ENCODE assay signal across 14 cellular contexts in the genomic region with DNA sequence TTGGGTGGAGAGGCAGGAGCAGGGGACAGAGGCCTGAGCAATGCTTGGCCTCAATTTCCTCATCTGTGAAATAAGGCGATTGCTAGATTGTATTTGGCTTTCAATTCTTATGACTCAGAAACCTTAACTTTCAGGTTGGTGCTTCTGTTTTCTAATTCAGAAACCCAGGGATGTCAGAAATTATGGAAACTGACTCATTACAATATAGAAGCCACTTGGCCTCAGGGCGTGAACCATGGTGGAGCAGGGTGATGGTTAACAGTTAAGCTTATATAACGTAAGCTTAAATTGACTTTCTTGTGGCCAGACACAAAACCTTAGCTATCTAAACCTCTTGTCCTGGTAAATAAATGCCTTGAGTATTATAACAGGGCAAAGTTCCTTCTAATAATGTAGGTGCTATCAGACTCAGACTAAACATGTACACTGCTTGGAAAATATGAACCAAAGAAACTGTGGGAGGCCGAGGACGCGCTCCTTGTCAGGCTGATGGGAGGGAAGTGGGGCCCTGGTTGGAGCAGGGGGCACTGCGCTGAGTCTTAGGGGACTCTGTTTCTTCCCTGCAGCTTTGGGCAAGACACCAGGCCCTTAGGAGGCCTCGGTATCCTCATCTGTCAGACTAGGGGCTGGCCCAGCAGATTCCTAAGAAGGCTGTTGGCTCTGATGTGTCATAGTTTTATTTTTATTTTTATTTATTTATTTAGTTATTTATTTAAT. TPM values are rescaled to one million over a fixed set of nuclear protein-coding genes. Genes with fewer than 3 reads are reported as not detected.
A peak's percentile ranks its signal among the peaks of the same experiment; 100 is the strongest.
DNase-seq lines count a peak whose midpoint lies in the region; ATAC-seq and TF ChIP-seq lines count a peak whose summit lies in the region.
"Had no signal": no experiment of that assay in that cellular context is flagged by ENCODE, and none has a peak within 500 bp of the region (broad histone marks: within the 10 kb centered on the region; RNA-seq: fewer than 3 reads in every experiment).

No MANE protein-coding gene starts in this region.

- peak overlapping the region; percentile 97 for H3K27ac Mint-ChIP-seq in activated naive CD8-positive, alpha-beta T cell treated with anti-CD3 and anti-CD28 coated beads, Interleukin-2, amount 50 U/mL, for 24 hours
- H3K27ac Mint-ChIP-seq in stimulated activated naive B cell treated with anti-CD40 and anti-IgM and Interleukin-4, amounts not matched to agents 10 μg/mL and 1 μg/mL and 100 μg/mL, for 72 hours, result peak overlapping the region; percentile 25

- peaks cover 0 to 8% (median 0%) of the 10 kb centered on the region in 6 donors for H3K36me3 ChIP-seq in spleen
- H3K36me3 ChIP-seq: HAP-1 had no signal

- peak; percentile 57 for ATAC-seq in activated naive CD8-positive, alpha-beta T cell treated with anti-CD3 and anti-CD28 coated beads, Interleukin-2, amount 50 U/mL, for 24 hours
- ATAC-seq in stimulated activated naive B cell treated with anti-CD40 and anti-IgM and Interleukin-4, amounts not matched to agents 10 μg/mL and 1 μg/mL and 100 μg/mL, for 72 hours (replicated peaks), result peak in 1 of 2 donors; percentile 44
- no peak for ATAC-seq in HG02840 (IDR thresholded peaks at IDR 0.05; ENCODE audit: low FRiP score, unreplicated experiment)
- ATAC-seq: Right ventricle myocardium inferior had no signal

- no peaks in the 10 kb centered on the region for H3K27me3 Mint-ChIP-seq in activated naive CD8-positive, alpha-beta T cell treated with anti-CD3 and anti-CD28 coated beads, Interleukin-2, amount 50 U/mL, for 24 hours
- no peaks in the 10 kb centered on the region for H3K27me3 Mint-ChIP-seq in stimulated activated naive B cell treated with anti-CD40 and anti-IgM and Interleukin-4, amounts not matched to agents 10 μg/mL and 1 μg/mL and 100 μg/mL, for 72 hours

- H3K36me3 Mint-ChIP-seq in activated naive CD8-positive, alpha-beta T cell treated with anti-CD3 and anti-CD28 coated beads, Interleukin-2, amount 50 U/mL, for 24 hours (ENCODE audit: low read depth), result no peaks in the 10 kb centered on the region
- peaks cover 0 to 2% of the 10 kb centered on the region in 2 donors for H3K36me3 Mint-ChIP-seq in stimulated activated naive B cell treated with anti-CD40 and anti-IgM and Interleukin-4, amounts not matched to agents 10 μg/mL and 1 μg/mL and 100 μg/mL, for 72 hours

- peak; percentile 44 for DNase-seq in activated T-cell treated with anti-CD3 and anti-CD28 coated beads for 48 hours (ENCODE audit: low read depth)
- DNase-seq in activated T-cell treated with anti-CD3 and anti-CD28 coated beads, Interleukin-2, amount 50 U/mL, for 1 hour, result no peak
- DNase-seq in RWPE1 (ENCODE audit: low spot score), result peak; percentile 66
- DNase-seq in activated naive CD8-positive, alpha-beta T cell treated with anti-CD3 and anti-CD28 coated beads, Interleukin-2, amount 50 U/mL, for 24 hours, result peak; percentile 52
- DNase-seq in stimulated activated naive B cell treated with anti-CD40 and anti-IgM and Interleukin-4, amounts not matched to agents 10 μg/mL and 1 μg/mL and 100 μg/mL, for 72 hours, result no peak
- DNase-seq in spleen, result no peak
- DNase-seq in HUDEP-2 (lab: John Stamatoyannopoulos, UW; ENCODE audit: unreplicated experiment in 76 of 76), result no peak
- DNase-seq: DMS79 treated with DMSO at 0.1 percent for 48 hours, NCI-H1048, NCI-H446 had no signal

- CTCF ChIA-PET in RWPE1 (lab: Yijun Ruan, JAX), result interaction anchor here (0.5 to 0.8 kb wide), 5 partner anchors 14 to 42 kb away, joined by 3 to 8 read pairs (median 3); no protein-coding TSS in a partner anchor

- no peak overlapping the region for H3K4me3 ChIP-seq in spleen
- H3K4me3 ChIP-seq: coronary artery, HAP-1 had no signal

- H3K4me3 Mint-ChIP-seq in activated naive CD8-positive, alpha-beta T cell treated with anti-CD3 and anti-CD28 coated beads, Interleukin-2, amount 50 U/mL, for 24 hours, result peak overlapping the region; percentile 67
- H3K4me3 Mint-ChIP-seq in stimulated activated naive B cell treated with anti-CD40 and anti-IgM and Interleukin-4, amounts not matched to agents 10 μg/mL and 1 μg/mL and 100 μg/mL, for 72 hours, result no peak overlapping the region

- intact Hi-C loops in spleen (cut with DNase I; ENCODE audit: low total_unique reads), result no loop called here

- H3K4me1 ChIP-seq in spleen, result peaks cover 12 to 38% (median 26%) of the 10 kb centered on the region in 6 donors

- peaks cover 74% of the 10 kb centered on the region for H3K4me1 Mint-ChIP-seq in activated naive CD8-positive, alpha-beta T cell treated with anti-CD3 and anti-CD28 coated beads, Interleukin-2, amount 50 U/mL, for 24 hours
- H3K4me1 Mint-ChIP-seq in stimulated activated naive B cell treated with anti-CD40 and anti-IgM and Interleukin-4, amounts not matched to agents 10 μg/mL and 1 μg/mL and 100 μg/mL, for 72 hours, result peaks cover 26 to 38% of the 10 kb centered on the region in 2 donors

- 85 to 95% (median 87%) methylated on average over 8 of the region's 8 CpGs for WGBS in spleen, 5 donors

- H3K27ac ChIP-seq in RWPE1 (peak overlapping the region; percentile 60), spleen (no peak overlapping the region)

- TF ChIP-seq CTCF in RWPE1 (conservative IDR thresholded peaks at IDR 0.05; ENCODE audit: low read depth) (no peak), spleen (IDR thresholded peaks at IDR 0.05 in 8 of 11, conservative IDR thresholded peaks at IDR 0.05 in 3 of 11) (no peak)

- no peaks in the 10 kb centered on the region for H3K9me3 ChIP-seq in spleen
- H3K9me3 ChIP-seq: HAP-1 had no signal

- H3K27me3 ChIP-seq in spleen (replicated peaks in 1 of 7), result no peaks in the 10 kb centered on the region

- POLR2A ChIA-PET in RWPE1 (lab: Yijun Ruan, JAX; ENCODE audit: low non-redundant PET), result interaction anchor here (0.8 to 1.1 kb wide), 2 partner anchors 17 to 33 kb away, joined by 3 to 6 read pairs; a partner anchor contains a TSS

- H3K9me3 Mint-ChIP-seq in activated naive CD8-positive, alpha-beta T cell treated with anti-CD3 and anti-CD28 coated beads, Interleukin-2, amount 50 U/mL, for 24 hours, result no peaks in the 10 kb centered on the region
- no peaks in the 10 kb centered on the region for H3K9me3 Mint-ChIP-seq in stimulated activated naive B cell treated with anti-CD40 and anti-IgM and Interleukin-4, amounts not matched to agents 10 μg/mL and 1 μg/mL and 100 μg/mL, for 72 hours

- no peak for TF ChIP-seq POLR2A in spleen (IDR thresholded peaks at IDR 0.05)

RNA-seq across cellular contexts. Expression of a gene that starts 17.2 kb away (rescaled TPM):
- 10 to 100 TPM; 35.4 to 74.8 (median 56.7) TPM for total RNA-seq in spleen
- 10 to 100 TPM; 25.0 to 38.2 (median 33.7) TPM for polyA plus RNA-seq in spleen

Comparison
In these comparisons a context has a peak if more than half of its experiments do, and no peak if none do; other contexts are left out.
1. DNase-seq: peak in activated T-cell treated with anti-CD3 and anti-CD28 coated beads for 48 hours (single experiment), RWPE1 (single experiment) and activated naive CD8-positive, alpha-beta T cell treated with anti-CD3 and anti-CD28 coated beads, Interleukin-2, amount 50 U/mL, for 24 hours (single experiment); none in activated T-cell treated with anti-CD3 and anti-CD28 coated beads, Interleukin-2, amount 50 U/mL, for 1 hour (single experiment), stimulated activated naive B cell treated with anti-CD40 and anti-IgM and Interleukin-4, amounts not matched to agents 10 μg/mL and 1 μg/mL and 100 μg/mL, for 72 hours (single experiment), spleen (single experiment) and HUDEP-2 (0 of 76).